22 cellular contexts compared by ENCODE assay signal in genomic region chr1:246072456-246072855, GRCh38.
"Had no signal": no experiment of that assay in that cellular context is flagged by ENCODE, and none has a peak within 500 bp of the region (broad histone marks: within the 10 kb centered on the region; RNA-seq: fewer than 3 reads in every experiment).

No MANE protein-coding gene starts in this region.

- H3K27ac Mint-ChIP-seq: activated CD4-positive, alpha-beta memory T cell treated with anti-CD3 and anti-CD28 coated beads for 36 hours; activated naive CD4-positive, alpha-beta T cell treated with anti-CD3 and anti-CD28 coated beads, Interleukin-2, amount 50 U/mL, for 24 hours; effector memory CD8-positive, alpha-beta T cell; memory B cell; nephron progenitor cell; progenitor cell of endocrine pancreas; T-helper 1 cell treated with Interleukin-12 subunit alpha and Interleukin-12 subunit beta and Interleukin-4 antibody, amounts not matched to agents 30 μg/mL and 1 μg/mL, for 36 hours had no signal

- H3K4me3 ChIP-seq: colonic mucosa, dorsolateral prefrontal cortex, esophagus squamous epithelium, gastroesophageal sphincter, mucosa of descending colon had no signal

- ATAC-seq: effector memory CD8-positive, alpha-beta T cell; gastroesophageal sphincter; heart left ventricle; left cardiac atrium; mucosa of descending colon had no signal

- H3K27me3 ChIP-seq: brain microvascular endothelial cell, colonic mucosa, dorsolateral prefrontal cortex, esophagus squamous epithelium, gastroesophageal sphincter, heart left ventricle had no signal

- H3K27ac ChIP-seq: brain microvascular endothelial cell, colonic mucosa, esophagus squamous epithelium, gastroesophageal sphincter, heart left ventricle had no signal

- H3K9me3 ChIP-seq: colonic mucosa, esophagus squamous epithelium, heart left ventricle, mucosa of descending colon had no signal

- DNase-seq: activated CD4-positive, alpha-beta memory T cell treated with anti-CD3 and anti-CD28 coated beads for 36 hours; activated CD4-positive, alpha-beta T cell treated with anti-CD3 and anti-CD28 coated beads for 48 hours; activated gamma-delta T cell; aorta; colonic mucosa; effector memory CD8-positive, alpha-beta T cell; esophagus squamous epithelium; heart left ventricle; islet precursor cell; left cardiac atrium; mucosa of descending colon; nephron progenitor cell; retina; stimulated activated CD4-positive, alpha-beta T cell treated with anti-CD3 and anti-CD28 coated beads, Interleukin-2, amount 100 ng/mL, for 48 hours; stimulated activated naive CD4-positive, alpha-beta T cell had no signal

- H3K9me3 Mint-ChIP-seq: activated CD4-positive, alpha-beta memory T cell treated with anti-CD3 and anti-CD28 coated beads for 36 hours; effector memory CD8-positive, alpha-beta T cell; nephron progenitor cell; T-helper 1 cell treated with Interleukin-12 subunit alpha and Interleukin-12 subunit beta and Interleukin-4 antibody, amounts not matched to agents 30 μg/mL and 1 μg/mL, for 36 hours had no signal

- H3K36me3 ChIP-seq: brain microvascular endothelial cell, colonic mucosa, esophagus squamous epithelium, gastroesophageal sphincter, heart left ventricle had no signal

- H3K4me1 Mint-ChIP-seq: memory B cell had no signal

- H3K4me3 Mint-ChIP-seq: activated CD4-positive, alpha-beta memory T cell treated with anti-CD3 and anti-CD28 coated beads for 36 hours; activated naive CD4-positive, alpha-beta T cell treated with anti-CD3 and anti-CD28 coated beads, Interleukin-2, amount 50 U/mL, for 24 hours; effector memory CD8-positive, alpha-beta T cell; memory B cell; nephron progenitor cell; T-helper 1 cell treated with Interleukin-12 subunit alpha and Interleukin-12 subunit beta and Interleukin-4 antibody, amounts not matched to agents 30 μg/mL and 1 μg/mL, for 36 hours had no signal

- H3K27me3 Mint-ChIP-seq: activated CD4-positive, alpha-beta memory T cell treated with anti-CD3 and anti-CD28 coated beads for 36 hours; activated naive CD4-positive, alpha-beta T cell treated with anti-CD3 and anti-CD28 coated beads, Interleukin-2, amount 50 U/mL, for 24 hours; effector memory CD8-positive, alpha-beta T cell; memory B cell; progenitor cell of endocrine pancreas had no signal

- H3K4me1 ChIP-seq: colonic mucosa, heart left ventricle had no signal
